ENCODE assay signal across 26 cellular contexts in the genomic region with DNA sequence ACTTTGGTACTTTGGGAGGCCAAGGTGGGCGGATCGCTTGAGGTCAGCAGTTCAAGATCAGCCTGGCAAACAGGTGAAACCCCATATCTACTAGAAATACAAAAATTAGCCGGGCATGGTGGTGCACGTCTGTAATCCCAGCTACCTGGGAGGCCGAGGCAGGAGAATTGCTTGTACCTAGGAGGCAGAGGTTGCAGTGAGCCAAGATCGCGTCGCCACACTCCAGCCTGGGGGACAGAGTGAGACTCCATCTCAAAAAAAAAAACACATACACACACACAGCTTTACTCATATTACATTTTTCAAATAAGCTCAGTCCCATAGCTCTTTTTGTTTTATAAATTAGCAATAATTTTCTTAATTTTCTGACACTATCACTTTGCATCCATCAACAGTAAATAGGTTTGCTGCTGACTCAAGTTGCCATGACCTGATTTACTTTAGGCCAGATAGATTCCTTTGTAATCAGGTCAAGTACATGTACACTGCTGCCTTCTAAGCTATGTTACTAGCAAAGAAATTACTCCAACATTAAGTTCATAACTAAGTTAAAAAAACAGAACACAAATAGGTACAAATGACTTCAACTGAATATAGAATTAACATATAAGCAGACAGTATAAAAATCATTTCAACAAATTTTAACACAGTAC.
"Had no signal": no experiment of that assay in that cellular context is flagged by ENCODE, and none has a peak within 500 bp of the region (broad histone marks: within the 10 kb centered on the region; RNA-seq: fewer than 3 reads in every experiment).

No MANE protein-coding gene starts in this region.

- H3K27me3 Mint-ChIP-seq: activated CD4-positive, alpha-beta memory T cell treated with anti-CD3 and anti-CD28 coated beads for 36 hours; activated CD4-positive, alpha-beta T cell treated with anti-CD3 and anti-CD28 coated beads, Interleukin-2, amount 10 ng/mL, durations not matched to agents 7 days and 5 days; activated naive CD8-positive, alpha-beta T cell treated with anti-CD3 and anti-CD28 coated beads, Interleukin-2, amount 50 U/mL, for 24 hours; brain had no signal

- H3K4me3 Mint-ChIP-seq: activated CD4-positive, alpha-beta memory T cell treated with anti-CD3 and anti-CD28 coated beads for 36 hours; activated CD4-positive, alpha-beta T cell treated with anti-CD3 and anti-CD28 coated beads, Interleukin-2, amount 10 ng/mL, durations not matched to agents 7 days and 5 days; activated naive CD8-positive, alpha-beta T cell treated with anti-CD3 and anti-CD28 coated beads, Interleukin-2, amount 50 U/mL, for 24 hours; activated T-helper 1 cell treated with anti-CD3 and anti-CD28 coated beads, Interleukin-12 subunit alpha, Interleukin-12 subunit beta, Interleukin-2, Interleukin-4 antibody, amounts not matched to agents 30 ng/mL and 10 ng/mL and 1 ng/mL, durations not matched to agents 14 hours and 24 hours and 36 hours; brain had no signal

- ATAC-seq: activated naive CD4-positive, alpha-beta T cell treated with anti-CD3 and anti-CD28 coated beads, Interleukin-2, amount 50 U/mL, for 72 hours; activated naive CD8-positive, alpha-beta T cell treated with anti-CD3 and anti-CD28 coated beads, Interleukin-2, amount 50 U/mL, for 24 hours had no signal

- H3K27ac ChIP-seq: SJCRH30, VCaP had no signal

- H3K4me3 ChIP-seq: SJCRH30 had no signal

- H3K27me3 ChIP-seq: SJCRH30 had no signal

- H3K4me2 ChIP-seq: SK-N-SH had no signal

- H3K27ac Mint-ChIP-seq: activated CD4-positive, alpha-beta memory T cell treated with anti-CD3 and anti-CD28 coated beads for 36 hours; activated CD4-positive, alpha-beta T cell treated with anti-CD3 and anti-CD28 coated beads, Interleukin-2, amount 10 ng/mL, durations not matched to agents 7 days and 5 days; activated naive CD8-positive, alpha-beta T cell treated with anti-CD3 and anti-CD28 coated beads, Interleukin-2, amount 50 U/mL, for 24 hours had no signal

- H3K36me3 ChIP-seq: SJCRH30 had no signal

- DNase-seq: activated CD4-positive, alpha-beta memory T cell treated with anti-CD3 and anti-CD28 coated beads for 36 hours; activated CD4-positive, alpha-beta T cell treated with anti-CD3 and anti-CD28 coated beads, Interleukin-2, amount 10 ng/mL, durations not matched to agents 7 days and 5 days; activated CD4-positive, CD25-positive, alpha-beta regulatory T cell; activated CD8-positive, alpha-beta memory T cell treated with anti-CD3 and anti-CD28 coated beads for 24 hours; activated effector memory CD4-positive, alpha-beta T cell treated with Interleukin-2 at 50 U/mL for 16 hours; activated naive CD4-positive, alpha-beta T cell treated with Interleukin-2 at 50 U/mL for 16 hours; activated naive CD8-positive, alpha-beta T cell treated with anti-CD3 and anti-CD28 coated beads, Interleukin-2, amount 50 U/mL, for 24 hours; amniotic stem cell; cerebellar nuclear complex; Kasumi-1; KBM-7; NCI-H1417; NCI-H2029; NCI-H2107; NCI-H2171 treated with DMSO at 0.1 percent for 48 hours; NCI-H226; NCI-H510A; NCI-H526 treated with DMSO at 0.1 percent for 48 hours; NCI-H82; SJCRH30; SK-N-SH; T-helper 1 cell had no signal

- H3K4me1 ChIP-seq: SJCRH30 had no signal

- H3K9me3 Mint-ChIP-seq: activated CD4-positive, alpha-beta memory T cell treated with anti-CD3 and anti-CD28 coated beads for 36 hours; activated CD4-positive, alpha-beta T cell treated with anti-CD3 and anti-CD28 coated beads, Interleukin-2, amount 10 ng/mL, durations not matched to agents 7 days and 5 days; activated naive CD4-positive, alpha-beta T cell treated with anti-CD3 and anti-CD28 coated beads, Interleukin-2, amount 50 U/mL, for 72 hours; activated naive CD8-positive, alpha-beta T cell treated with anti-CD3 and anti-CD28 coated beads, Interleukin-2, amount 50 U/mL, for 24 hours; activated T-helper 1 cell treated with anti-CD3 and anti-CD28 coated beads, Interleukin-12 subunit alpha, Interleukin-12 subunit beta, Interleukin-2, Interleukin-4 antibody, amounts not matched to agents 30 ng/mL and 10 ng/mL and 1 ng/mL, durations not matched to agents 14 hours and 24 hours and 36 hours; brain had no signal

- H3K9me3 ChIP-seq: SJCRH30, SK-N-SH had no signal
